In the genomic region with DNA sequence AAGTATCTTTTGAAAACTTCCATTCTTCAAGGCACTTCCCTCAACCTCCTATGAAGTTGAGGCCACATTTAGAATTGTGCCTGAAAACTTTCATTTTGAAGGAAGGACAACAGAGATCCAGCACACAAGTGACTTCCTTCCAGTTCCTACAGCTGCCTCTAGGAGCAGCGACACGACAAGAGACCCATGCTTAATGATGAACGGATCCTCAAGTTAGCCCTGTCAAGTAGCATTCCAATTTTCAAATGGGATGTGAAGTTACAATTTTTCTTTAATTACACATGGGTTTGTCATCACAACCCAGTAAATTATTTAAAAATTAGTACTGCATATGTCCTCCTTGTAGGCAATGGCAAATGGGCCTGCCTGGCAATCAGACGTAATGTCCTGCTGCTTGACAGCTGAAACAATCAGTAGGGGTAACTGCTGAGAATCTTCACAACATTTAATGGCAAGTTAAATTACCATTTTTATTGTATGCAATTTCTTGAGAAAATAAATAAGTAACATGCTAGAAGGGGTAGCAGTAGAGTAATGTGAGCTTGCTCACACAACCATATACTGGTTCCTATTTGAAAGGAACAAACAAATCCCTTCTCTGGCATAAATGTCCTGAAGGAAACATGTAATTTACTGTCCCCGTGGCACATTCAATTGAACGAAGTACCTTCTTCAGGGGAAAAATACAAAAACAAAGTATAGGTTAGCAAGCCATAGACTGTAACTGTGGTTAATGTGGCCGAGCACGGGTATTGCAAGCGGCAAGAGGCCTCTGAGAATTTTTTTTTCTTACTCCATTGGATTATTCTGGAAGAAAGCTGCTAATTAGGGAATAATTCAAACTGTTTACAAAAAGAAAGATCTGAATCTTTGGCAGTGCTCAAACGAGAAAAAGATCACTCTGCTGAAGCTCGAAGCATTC, we compare ENCODE assay signal across 1 cellular context.
TF ChIP-seq lines count a peak whose summit lies in the region.

No MANE protein-coding gene starts in this region.

TF ChIP-seq in GM23338, 12 proteins besides CTCF, POLR2A, EP300 and RAD21 (continued from another document):
- TF ChIP-seq, protein P1, sequence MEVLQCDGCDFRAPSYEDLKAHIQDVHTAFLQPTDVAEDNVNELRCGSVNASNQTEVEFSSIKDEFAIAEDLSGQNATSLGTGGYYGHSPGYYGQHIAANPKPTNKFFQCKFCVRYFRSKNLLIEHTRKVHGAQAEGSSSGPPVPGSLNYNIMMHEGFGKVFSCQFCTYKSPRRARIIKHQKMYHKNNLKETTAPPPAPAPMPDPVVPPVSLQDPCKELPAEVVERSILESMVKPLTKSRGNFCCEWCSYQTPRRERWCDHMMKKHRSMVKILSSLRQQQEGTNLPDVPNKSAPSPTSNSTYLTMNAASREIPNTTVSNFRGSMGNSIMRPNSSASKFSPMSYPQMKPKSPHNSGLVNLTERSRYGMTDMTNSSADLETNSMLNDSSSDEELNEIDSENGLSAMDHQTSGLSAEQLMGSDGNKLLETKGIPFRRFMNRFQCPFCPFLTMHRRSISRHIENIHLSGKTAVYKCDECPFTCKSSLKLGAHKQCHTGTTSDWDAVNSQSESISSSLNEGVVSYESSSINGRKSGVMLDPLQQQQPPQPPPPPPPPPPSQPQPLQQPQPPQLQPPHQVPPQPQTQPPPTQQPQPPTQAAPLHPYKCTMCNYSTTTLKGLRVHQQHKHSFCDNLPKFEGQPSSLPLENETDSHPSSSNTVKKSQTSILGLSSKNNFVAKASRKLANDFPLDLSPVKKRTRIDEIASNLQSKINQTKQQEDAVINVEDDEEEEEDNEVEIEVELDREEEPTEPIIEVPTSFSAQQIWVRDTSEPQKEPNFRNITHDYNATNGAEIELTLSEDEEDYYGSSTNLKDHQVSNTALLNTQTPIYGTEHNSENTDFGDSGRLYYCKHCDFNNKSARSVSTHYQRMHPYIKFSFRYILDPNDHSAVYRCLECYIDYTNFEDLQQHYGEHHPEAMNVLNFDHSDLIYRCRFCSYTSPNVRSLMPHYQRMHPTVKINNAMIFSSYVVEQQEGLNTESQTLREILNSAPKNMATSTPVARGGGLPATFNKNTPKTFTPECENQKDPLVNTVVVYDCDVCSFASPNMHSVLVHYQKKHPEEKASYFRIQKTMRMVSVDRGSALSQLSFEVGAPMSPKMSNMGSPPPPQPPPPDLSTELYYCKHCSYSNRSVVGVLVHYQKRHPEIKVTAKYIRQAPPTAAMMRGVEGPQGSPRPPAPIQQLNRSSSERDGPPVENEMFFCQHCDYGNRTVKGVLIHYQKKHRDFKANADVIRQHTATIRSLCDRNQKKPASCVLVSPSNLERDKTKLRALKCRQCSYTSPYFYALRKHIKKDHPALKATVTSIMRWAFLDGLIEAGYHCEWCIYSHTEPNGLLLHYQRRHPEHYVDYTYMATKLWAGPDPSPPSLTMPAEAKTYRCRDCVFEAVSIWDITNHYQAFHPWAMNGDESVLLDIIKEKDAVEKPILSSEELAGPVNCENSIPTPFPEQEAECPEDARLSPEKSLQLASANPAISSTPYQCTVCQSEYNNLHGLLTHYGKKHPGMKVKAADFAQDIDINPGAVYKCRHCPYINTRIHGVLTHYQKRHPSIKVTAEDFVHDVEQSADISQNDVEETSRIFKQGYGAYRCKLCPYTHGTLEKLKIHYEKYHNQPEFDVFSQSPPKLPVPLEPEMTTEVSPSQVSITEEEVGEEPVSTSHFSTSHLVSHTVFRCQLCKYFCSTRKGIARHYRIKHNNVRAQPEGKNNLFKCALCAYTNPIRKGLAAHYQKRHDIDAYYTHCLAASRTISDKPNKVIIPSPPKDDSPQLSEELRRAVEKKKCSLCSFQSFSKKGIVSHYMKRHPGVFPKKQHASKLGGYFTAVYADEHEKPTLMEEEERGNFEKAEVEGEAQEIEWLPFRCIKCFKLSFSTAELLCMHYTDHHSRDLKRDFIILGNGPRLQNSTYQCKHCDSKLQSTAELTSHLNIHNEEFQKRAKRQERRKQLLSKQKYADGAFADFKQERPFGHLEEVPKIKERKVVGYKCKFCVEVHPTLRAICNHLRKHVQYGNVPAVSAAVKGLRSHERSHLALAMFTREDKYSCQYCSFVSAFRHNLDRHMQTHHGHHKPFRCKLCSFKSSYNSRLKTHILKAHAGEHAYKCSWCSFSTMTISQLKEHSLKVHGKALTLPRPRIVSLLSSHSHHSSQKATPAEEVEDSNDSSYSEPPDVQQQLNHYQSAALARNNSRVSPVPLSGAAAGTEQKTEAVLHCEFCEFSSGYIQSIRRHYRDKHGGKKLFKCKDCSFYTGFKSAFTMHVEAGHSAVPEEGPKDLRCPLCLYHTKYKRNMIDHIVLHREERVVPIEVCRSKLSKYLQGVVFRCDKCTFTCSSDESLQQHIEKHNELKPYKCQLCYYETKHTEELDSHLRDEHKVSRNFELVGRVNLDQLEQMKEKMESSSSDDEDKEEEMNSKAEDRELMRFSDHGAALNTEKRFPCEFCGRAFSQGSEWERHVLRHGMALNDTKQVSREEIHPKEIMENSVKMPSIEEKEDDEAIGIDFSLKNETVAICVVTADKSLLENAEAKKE (CRISPR knock-in tag; IDR thresholded peaks at IDR 0.05), result no peak
- TF ChIP-seq EZH2phosphoT487 (IDR thresholded peaks at IDR 0.05; ENCODE audit: unreplicated experiment) (no peak), ZNF114 (CRISPR knock-in tag; IDR thresholded peaks at IDR 0.05) (no peak), JUNB (IDR thresholded peaks at IDR 0.05; ENCODE audit: unreplicated experiment) (no peak), CREB1 (CRISPR knock-in tag; IDR thresholded peaks at IDR 0.05; ENCODE audit: low read depth) (no peak)
- TF ChIP-seq, protein P2, sequence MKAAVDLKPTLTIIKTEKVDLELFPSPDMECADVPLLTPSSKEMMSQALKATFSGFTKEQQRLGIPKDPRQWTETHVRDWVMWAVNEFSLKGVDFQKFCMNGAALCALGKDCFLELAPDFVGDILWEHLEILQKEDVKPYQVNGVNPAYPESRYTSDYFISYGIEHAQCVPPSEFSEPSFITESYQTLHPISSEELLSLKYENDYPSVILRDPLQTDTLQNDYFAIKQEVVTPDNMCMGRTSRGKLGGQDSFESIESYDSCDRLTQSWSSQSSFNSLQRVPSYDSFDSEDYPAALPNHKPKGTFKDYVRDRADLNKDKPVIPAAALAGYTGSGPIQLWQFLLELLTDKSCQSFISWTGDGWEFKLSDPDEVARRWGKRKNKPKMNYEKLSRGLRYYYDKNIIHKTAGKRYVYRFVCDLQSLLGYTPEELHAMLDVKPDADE (IDR thresholded peaks at IDR 0.05), result no peak
